Comparison of ENCODE assay signal across 1 cellular context in the genomic region with DNA sequence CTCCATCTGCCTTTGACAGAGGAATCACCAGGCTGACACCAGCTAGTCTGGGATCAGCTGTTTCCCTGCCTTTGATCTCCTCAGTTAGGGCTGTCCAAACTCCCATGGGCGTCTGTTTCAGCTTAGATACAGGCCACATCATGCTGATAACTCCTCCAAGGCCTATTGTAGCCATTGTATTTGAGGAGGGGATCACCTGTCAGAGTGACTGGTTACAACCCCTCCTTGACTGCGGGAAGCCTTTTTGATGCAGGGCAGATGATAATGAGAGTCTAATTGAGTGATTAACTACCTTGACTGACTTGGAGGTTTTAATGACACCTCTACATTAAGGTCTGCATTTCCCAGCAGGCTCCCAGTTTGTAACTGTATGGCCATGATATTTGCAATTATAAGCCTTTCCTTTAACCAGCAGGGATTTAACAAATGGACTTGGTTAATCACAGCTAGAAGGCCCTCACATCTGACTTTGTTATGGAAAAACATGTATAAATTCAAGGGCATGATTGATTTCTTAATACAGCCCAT.
TF ChIP-seq lines count a peak whose summit lies in the region.

No MANE protein-coding gene starts in this region.

TF ChIP-seq in WTC11, 78 proteins besides CTCF, POLR2A, EP300 and RAD21:
- TF ChIP-seq SP1 (CRISPR knock-in tag; conservative IDR thresholded peaks at IDR 0.05): peak; percentile 43; the same call in 1 of the 2 replicates
- TF ChIP-seq ATF1 (CRISPR knock-in tag; IDR thresholded peaks at IDR 0.05): no peak
- TF ChIP-seq TEAD4 (CRISPR knock-in tag; IDR thresholded peaks at IDR 0.05): no peak
- TF ChIP-seq SMAD4 (CRISPR knock-in tag; IDR thresholded peaks at IDR 0.05): peak; percentile 84; the same call in 1 of the 2 replicates
- TF ChIP-seq RELA (CRISPR knock-in tag; IDR thresholded peaks at IDR 0.05; ENCODE audit: borderline replicate concordance): no peak
- no peak for TF ChIP-seq KAT7 (CRISPR knock-in tag; IDR thresholded peaks at IDR 0.05; ENCODE audit: borderline replicate concordance)
- TF ChIP-seq, protein P1, sequence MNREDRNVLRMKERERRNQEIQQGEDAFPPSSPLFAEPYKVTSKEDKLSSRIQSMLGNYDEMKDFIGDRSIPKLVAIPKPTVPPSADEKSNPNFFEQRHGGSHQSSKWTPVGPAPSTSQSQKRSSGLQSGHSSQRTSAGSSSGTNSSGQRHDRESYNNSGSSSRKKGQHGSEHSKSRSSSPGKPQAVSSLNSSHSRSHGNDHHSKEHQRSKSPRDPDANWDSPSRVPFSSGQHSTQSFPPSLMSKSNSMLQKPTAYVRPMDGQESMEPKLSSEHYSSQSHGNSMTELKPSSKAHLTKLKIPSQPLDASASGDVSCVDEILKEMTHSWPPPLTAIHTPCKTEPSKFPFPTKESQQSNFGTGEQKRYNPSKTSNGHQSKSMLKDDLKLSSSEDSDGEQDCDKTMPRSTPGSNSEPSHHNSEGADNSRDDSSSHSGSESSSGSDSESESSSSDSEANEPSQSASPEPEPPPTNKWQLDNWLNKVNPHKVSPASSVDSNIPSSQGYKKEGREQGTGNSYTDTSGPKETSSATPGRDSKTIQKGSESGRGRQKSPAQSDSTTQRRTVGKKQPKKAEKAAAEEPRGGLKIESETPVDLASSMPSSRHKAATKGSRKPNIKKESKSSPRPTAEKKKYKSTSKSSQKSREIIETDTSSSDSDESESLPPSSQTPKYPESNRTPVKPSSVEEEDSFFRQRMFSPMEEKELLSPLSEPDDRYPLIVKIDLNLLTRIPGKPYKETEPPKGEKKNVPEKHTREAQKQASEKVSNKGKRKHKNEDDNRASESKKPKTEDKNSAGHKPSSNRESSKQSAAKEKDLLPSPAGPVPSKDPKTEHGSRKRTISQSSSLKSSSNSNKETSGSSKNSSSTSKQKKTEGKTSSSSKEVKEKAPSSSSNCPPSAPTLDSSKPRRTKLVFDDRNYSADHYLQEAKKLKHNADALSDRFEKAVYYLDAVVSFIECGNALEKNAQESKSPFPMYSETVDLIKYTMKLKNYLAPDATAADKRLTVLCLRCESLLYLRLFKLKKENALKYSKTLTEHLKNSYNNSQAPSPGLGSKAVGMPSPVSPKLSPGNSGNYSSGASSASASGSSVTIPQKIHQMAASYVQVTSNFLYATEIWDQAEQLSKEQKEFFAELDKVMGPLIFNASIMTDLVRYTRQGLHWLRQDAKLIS (CRISPR knock-in tag; IDR thresholded peaks at IDR 0.05; ENCODE audit: borderline replicate concordance): peak; percentile 34; the same call in 1 of the 2 replicates
- 0 out of 2 replicates have a peak, but pooled peaks have one; percentile 54 for TF ChIP-seq NR3C1 (CRISPR knock-in tag; conservative IDR thresholded peaks at IDR 0.05; ENCODE audit: low read depth)
- TF ChIP-seq, protein P2, sequence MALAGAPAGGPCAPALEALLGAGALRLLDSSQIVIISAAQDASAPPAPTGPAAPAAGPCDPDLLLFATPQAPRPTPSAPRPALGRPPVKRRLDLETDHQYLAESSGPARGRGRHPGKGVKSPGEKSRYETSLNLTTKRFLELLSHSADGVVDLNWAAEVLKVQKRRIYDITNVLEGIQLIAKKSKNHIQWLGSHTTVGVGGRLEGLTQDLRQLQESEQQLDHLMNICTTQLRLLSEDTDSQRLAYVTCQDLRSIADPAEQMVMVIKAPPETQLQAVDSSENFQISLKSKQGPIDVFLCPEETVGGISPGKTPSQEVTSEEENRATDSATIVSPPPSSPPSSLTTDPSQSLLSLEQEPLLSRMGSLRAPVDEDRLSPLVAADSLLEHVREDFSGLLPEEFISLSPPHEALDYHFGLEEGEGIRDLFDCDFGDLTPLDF (CRISPR knock-in tag; IDR thresholded peaks at IDR 0.05): no peak
- TF ChIP-seq, protein P3, sequence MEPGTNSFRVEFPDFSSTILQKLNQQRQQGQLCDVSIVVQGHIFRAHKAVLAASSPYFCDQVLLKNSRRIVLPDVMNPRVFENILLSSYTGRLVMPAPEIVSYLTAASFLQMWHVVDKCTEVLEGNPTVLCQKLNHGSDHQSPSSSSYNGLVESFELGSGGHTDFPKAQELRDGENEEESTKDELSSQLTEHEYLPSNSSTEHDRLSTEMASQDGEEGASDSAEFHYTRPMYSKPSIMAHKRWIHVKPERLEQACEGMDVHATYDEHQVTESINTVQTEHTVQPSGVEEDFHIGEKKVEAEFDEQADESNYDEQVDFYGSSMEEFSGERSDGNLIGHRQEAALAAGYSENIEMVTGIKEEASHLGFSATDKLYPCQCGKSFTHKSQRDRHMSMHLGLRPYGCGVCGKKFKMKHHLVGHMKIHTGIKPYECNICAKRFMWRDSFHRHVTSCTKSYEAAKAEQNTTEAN (CRISPR knock-in tag; IDR thresholded peaks at IDR 0.05): peak; percentile 73; the same call in 1 of the 2 replicates
- TF ChIP-seq, protein P4, sequence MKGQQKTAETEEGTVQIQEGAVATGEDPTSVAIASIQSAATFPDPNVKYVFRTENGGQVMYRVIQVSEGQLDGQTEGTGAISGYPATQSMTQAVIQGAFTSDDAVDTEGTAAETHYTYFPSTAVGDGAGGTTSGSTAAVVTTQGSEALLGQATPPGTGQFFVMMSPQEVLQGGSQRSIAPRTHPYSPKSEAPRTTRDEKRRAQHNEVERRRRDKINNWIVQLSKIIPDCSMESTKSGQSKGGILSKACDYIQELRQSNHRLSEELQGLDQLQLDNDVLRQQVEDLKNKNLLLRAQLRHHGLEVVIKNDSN (CRISPR knock-in tag; IDR thresholded peaks at IDR 0.05): peak; percentile 70; the same call in 1 of the 2 replicates
- TF ChIP-seq, protein P5, sequence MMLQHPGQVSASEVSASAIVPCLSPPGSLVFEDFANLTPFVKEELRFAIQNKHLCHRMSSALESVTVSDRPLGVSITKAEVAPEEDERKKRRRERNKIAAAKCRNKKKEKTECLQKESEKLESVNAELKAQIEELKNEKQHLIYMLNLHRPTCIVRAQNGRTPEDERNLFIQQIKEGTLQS (CRISPR knock-in tag; conservative IDR thresholded peaks at IDR 0.05): no peak
- TF ChIP-seq, protein P6, sequence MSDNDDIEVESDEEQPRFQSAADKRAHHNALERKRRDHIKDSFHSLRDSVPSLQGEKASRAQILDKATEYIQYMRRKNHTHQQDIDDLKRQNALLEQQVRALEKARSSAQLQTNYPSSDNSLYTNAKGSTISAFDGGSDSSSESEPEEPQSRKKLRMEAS (CRISPR knock-in tag; IDR thresholded peaks at IDR 0.05): peak; percentile 59
- TF ChIP-seq ZBTB21 (CRISPR knock-in tag; IDR thresholded peaks at IDR 0.05; ENCODE audit: borderline replicate concordance): no peak
- TF ChIP-seq, protein P7, sequence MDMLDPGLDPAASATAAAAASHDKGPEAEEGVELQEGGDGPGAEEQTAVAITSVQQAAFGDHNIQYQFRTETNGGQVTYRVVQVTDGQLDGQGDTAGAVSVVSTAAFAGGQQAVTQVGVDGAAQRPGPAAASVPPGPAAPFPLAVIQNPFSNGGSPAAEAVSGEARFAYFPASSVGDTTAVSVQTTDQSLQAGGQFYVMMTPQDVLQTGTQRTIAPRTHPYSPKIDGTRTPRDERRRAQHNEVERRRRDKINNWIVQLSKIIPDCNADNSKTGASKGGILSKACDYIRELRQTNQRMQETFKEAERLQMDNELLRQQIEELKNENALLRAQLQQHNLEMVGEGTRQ (CRISPR knock-in tag; IDR thresholded peaks at IDR 0.05): 0 out of 2 replicates have a peak, but pooled peaks have one; percentile 25
- TF ChIP-seq, protein P8, sequence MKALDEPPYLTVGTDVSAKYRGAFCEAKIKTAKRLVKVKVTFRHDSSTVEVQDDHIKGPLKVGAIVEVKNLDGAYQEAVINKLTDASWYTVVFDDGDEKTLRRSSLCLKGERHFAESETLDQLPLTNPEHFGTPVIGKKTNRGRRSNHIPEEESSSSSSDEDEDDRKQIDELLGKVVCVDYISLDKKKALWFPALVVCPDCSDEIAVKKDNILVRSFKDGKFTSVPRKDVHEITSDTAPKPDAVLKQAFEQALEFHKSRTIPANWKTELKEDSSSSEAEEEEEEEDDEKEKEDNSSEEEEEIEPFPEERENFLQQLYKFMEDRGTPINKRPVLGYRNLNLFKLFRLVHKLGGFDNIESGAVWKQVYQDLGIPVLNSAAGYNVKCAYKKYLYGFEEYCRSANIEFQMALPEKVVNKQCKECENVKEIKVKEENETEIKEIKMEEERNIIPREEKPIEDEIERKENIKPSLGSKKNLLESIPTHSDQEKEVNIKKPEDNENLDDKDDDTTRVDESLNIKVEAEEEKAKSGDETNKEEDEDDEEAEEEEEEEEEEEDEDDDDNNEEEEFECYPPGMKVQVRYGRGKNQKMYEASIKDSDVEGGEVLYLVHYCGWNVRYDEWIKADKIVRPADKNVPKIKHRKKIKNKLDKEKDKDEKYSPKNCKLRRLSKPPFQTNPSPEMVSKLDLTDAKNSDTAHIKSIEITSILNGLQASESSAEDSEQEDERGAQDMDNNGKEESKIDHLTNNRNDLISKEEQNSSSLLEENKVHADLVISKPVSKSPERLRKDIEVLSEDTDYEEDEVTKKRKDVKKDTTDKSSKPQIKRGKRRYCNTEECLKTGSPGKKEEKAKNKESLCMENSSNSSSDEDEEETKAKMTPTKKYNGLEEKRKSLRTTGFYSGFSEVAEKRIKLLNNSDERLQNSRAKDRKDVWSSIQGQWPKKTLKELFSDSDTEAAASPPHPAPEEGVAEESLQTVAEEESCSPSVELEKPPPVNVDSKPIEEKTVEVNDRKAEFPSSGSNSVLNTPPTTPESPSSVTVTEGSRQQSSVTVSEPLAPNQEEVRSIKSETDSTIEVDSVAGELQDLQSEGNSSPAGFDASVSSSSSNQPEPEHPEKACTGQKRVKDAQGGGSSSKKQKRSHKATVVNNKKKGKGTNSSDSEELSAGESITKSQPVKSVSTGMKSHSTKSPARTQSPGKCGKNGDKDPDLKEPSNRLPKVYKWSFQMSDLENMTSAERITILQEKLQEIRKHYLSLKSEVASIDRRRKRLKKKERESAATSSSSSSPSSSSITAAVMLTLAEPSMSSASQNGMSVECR (CRISPR knock-in tag; IDR thresholded peaks at IDR 0.05; ENCODE audit: borderline replicate concordance): peak; percentile 95
- TF ChIP-seq ETV6 (CRISPR knock-in tag; IDR thresholded peaks at IDR 0.05): peak; percentile 86; the same call in 1 of the 2 replicates
- TF ChIP-seq TEAD1 (CRISPR knock-in tag; IDR thresholded peaks at IDR 0.05): peak; percentile 91
- TF ChIP-seq, protein P9, sequence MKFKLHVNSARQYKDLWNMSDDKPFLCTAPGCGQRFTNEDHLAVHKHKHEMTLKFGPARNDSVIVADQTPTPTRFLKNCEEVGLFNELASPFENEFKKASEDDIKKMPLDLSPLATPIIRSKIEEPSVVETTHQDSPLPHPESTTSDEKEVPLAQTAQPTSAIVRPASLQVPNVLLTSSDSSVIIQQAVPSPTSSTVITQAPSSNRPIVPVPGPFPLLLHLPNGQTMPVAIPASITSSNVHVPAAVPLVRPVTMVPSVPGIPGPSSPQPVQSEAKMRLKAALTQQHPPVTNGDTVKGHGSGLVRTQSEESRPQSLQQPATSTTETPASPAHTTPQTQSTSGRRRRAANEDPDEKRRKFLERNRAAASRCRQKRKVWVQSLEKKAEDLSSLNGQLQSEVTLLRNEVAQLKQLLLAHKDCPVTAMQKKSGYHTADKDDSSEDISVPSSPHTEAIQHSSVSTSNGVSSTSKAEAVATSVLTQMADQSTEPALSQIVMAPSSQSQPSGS (CRISPR knock-in tag; IDR thresholded peaks at IDR 0.05; ENCODE audit: borderline replicate concordance, low read depth): no peak
- no peak for TF ChIP-seq SMAD3 (CRISPR knock-in tag; IDR thresholded peaks at IDR 0.05; ENCODE audit: borderline replicate concordance)
- peak; percentile 27; the same call in 1 of the 2 replicates for TF ChIP-seq ZNF219 (CRISPR knock-in tag; IDR thresholded peaks at IDR 0.05; ENCODE audit: borderline replicate concordance)
- peak; percentile 80 for TF ChIP-seq ZNF423 (CRISPR knock-in tag; IDR thresholded peaks at IDR 0.05)
- TF ChIP-seq FOXK1 (CRISPR knock-in tag; IDR thresholded peaks at IDR 0.05): peak; percentile 90
- TF ChIP-seq, protein P10, sequence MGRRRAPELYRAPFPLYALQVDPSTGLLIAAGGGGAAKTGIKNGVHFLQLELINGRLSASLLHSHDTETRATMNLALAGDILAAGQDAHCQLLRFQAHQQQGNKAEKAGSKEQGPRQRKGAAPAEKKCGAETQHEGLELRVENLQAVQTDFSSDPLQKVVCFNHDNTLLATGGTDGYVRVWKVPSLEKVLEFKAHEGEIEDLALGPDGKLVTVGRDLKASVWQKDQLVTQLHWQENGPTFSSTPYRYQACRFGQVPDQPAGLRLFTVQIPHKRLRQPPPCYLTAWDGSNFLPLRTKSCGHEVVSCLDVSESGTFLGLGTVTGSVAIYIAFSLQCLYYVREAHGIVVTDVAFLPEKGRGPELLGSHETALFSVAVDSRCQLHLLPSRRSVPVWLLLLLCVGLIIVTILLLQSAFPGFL (CRISPR knock-in tag; IDR thresholded peaks at IDR 0.05; ENCODE audit: borderline replicate concordance): no peak
- TF ChIP-seq, protein P11, sequence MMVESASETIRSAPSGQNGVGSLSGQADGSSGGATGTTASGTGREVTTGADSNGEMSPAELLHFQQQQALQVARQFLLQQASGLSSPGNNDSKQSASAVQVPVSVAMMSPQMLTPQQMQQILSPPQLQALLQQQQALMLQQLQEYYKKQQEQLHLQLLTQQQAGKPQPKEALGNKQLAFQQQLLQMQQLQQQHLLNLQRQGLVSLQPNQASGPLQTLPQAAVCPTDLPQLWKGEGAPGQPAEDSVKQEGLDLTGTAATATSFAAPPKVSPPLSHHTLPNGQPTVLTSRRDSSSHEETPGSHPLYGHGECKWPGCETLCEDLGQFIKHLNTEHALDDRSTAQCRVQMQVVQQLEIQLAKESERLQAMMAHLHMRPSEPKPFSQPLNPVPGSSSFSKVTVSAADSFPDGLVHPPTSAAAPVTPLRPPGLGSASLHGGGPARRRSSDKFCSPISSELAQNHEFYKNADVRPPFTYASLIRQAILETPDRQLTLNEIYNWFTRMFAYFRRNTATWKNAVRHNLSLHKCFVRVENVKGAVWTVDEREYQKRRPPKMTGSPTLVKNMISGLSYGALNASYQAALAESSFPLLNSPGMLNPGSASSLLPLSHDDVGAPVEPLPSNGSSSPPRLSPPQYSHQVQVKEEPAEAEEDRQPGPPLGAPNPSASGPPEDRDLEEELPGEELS (CRISPR knock-in tag; IDR thresholded peaks at IDR 0.05): peak; percentile 87; the same call in 1 of the 2 replicates
- TF ChIP-seq TP53 (CRISPR knock-in tag; IDR thresholded peaks at IDR 0.05): 0 out of 2 replicates have a peak, but pooled peaks have one; percentile 34
- peak; percentile 70 for TF ChIP-seq CREM (CRISPR knock-in tag; IDR thresholded peaks at IDR 0.05)
- TF ChIP-seq MYBL2 (CRISPR knock-in tag; IDR thresholded peaks at IDR 0.05): peak; percentile 52; the same call in 1 of the 2 replicates
- no peak for TF ChIP-seq NR2C2 (CRISPR knock-in tag; IDR thresholded peaks at IDR 0.05)
